Comparison of ENCODE assay signal across 9 cellular contexts in the genomic region with DNA sequence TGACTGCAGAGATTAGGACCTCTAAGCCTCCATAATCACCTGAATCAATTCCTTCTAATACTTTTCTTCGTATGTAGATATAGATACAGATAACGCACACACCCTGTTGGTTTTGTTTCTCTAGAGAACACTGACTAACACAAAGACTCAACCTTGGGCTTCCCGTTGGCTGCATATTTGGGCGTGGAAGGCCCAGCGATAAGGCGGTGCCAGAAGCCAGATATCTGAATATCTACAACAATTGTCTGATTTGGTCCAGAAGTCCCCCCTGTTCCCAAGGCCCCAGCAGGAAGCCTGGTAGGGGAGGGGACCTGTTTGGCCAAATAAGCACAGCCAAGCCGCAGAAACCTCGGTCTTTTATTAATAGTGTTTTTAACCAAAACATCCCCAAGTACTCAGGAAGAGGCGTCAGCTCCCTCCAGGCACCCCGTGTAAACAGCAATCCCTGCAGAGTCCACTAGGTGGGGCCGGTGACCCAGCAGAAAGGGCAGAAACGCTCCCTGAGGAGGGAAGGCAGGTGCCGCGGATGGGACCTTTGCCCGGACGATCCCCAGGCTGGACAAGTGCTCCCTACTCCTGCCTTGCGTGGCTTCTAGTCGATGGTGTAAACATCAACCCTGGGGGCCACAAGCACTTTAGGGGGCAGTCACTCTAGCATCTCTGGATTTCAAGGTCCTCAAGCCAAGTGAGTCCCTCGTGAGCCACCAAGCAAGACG. TPM values are rescaled to one million over a fixed set of nuclear protein-coding genes. Genes with fewer than 3 reads are reported as not detected.
DNase-seq lines count a peak whose midpoint lies in the region; TF ChIP-seq lines count a peak whose summit lies in the region.
"Had no signal": no experiment of that assay in that cellular context is flagged by ENCODE, and none has a peak within 500 bp of the region (broad histone marks: within the 10 kb centered on the region; RNA-seq: fewer than 3 reads in every experiment).

No MANE protein-coding gene starts in this region.

- no peak for TF ChIP-seq POLR2A in ovary (IDR thresholded peaks at IDR 0.05)
- TF ChIP-seq POLR2A in thyroid gland (IDR thresholded peaks at IDR 0.05): no peak

- H3K27ac ChIP-seq in SJSA1 (no peak overlapping the region), ovary (peak overlapping the region in 1 of 2 donors; percentile 47), thyroid gland (peak overlapping the region in 2 of 3 donors; percentile 37 to 49)

- peak; percentile 79 for DNase-seq in DMS53 (lab: John Stamatoyannopoulos, UW)
- DNase-seq in HT-29 (ENCODE audit: low spot score): peak; percentile 77
- DNase-seq in SJSA1 (ENCODE audit: low read depth in 1 of 2, low spot score in 2 of 2): peak; percentile 70 to 73
- DNase-seq in activated naive CD4-positive, alpha-beta T cell treated with anti-CD3 and anti-CD28 coated beads for 36 hours: peak; percentile 93
- peak; percentile 85 for DNase-seq in germinal center (ENCODE audit: low spot score)
- DNase-seq in ovary: peak; percentile 84 to 93 (median 91)
- peak; percentile 74 to 84 for DNase-seq in thyroid gland
- no peak for DNase-seq in foreskin melanocyte

- H3K27me3 ChIP-seq in SJSA1 (replicated peaks) (no peaks in the 10 kb centered on the region), ovary (no peaks in the 10 kb centered on the region), thyroid gland (no peaks in the 10 kb centered on the region)

- H3K36me3 Mint-ChIP-seq in activated naive CD4-positive, alpha-beta T cell treated with anti-CD3 and anti-CD28 coated beads for 36 hours (ENCODE audit: low read depth): no peaks in the 10 kb centered on the region

- H3K36me3 ChIP-seq in SJSA1 (no peaks in the 10 kb centered on the region), ovary (no peaks in the 10 kb centered on the region), thyroid gland (no peaks in the 10 kb centered on the region)

- TF ChIP-seq CTCF in ovary (IDR thresholded peaks at IDR 0.05) (peak; percentile 92 to 94 (median 93)), thyroid gland (IDR thresholded peaks at IDR 0.05) (peak; percentile 74 to 94 (median 94))

- H3K4me3 ChIP-seq in SJSA1 (no peak overlapping the region), ovary (no peak overlapping the region), thyroid gland (replicated peaks in 1 of 3) (no peak overlapping the region)

- TF ChIP-seq EP300 in ovary (IDR thresholded peaks at IDR 0.05): no peak

- no peak overlapping the region for H3K4me3 Mint-ChIP-seq in activated naive CD4-positive, alpha-beta T cell treated with anti-CD3 and anti-CD28 coated beads for 36 hours
- H3K4me3 Mint-ChIP-seq: dendritic cell treated with granulocyte-macrophage colony-stimulating factor and Interleukin-4, amounts not matched to agents 40 ng/mL and 50 ng/mL, for 4 days had no signal

- CTCF ChIA-PET in activated naive CD4-positive, alpha-beta T cell treated with anti-CD3 and anti-CD28 coated beads for 36 hours (lab: Charles Lee): interaction anchor here (0.6 to 7.0 kb wide), 17 partner anchors 13 to 328 kb away, joined by 3 to 97 read pairs (median 4); no protein-coding TSS in a partner anchor

- H3K9me3 ChIP-seq in SJSA1 (replicated peaks) (no peaks in the 10 kb centered on the region), ovary (no peaks in the 10 kb centered on the region), thyroid gland (no peaks in the 10 kb centered on the region)

- H3K27ac Mint-ChIP-seq in activated naive CD4-positive, alpha-beta T cell treated with anti-CD3 and anti-CD28 coated beads for 36 hours: no peak overlapping the region

- 8 to 11% (median 9%) methylated on average over 20 of the region's 20 CpGs for WGBS in ovary, 3 donors
- WGBS in thyroid gland, 2 donors: 20 to 46% methylated on average over 6 to 18 of the region's 20 CpGs

- intact Hi-C loops in activated naive CD4-positive, alpha-beta T cell treated with anti-CD3 and anti-CD28 coated beads for 36 hours (cut with micrococcal nuclease): loop anchor here (2.0 to 5.0 kb wide), 4 partner anchors 64 to 210 kb away; no protein-coding TSS in a partner anchor
- intact Hi-C loops in ovary (cut with DNase I): loop anchor here (2.0 to 5.0 kb wide), 3 partner anchors 64 to 144 kb away; no protein-coding TSS in a partner anchor
- intact Hi-C loops in thyroid gland (cut with DNase I): loop anchor here (2.0 to 10.0 kb wide), 2 partner anchors 66 to 212 kb away; no protein-coding TSS in a partner anchor

- H3K27me3 Mint-ChIP-seq in activated naive CD4-positive, alpha-beta T cell treated with anti-CD3 and anti-CD28 coated beads for 36 hours (ENCODE audit: low read depth): no peaks in the 10 kb centered on the region
- H3K27me3 Mint-ChIP-seq: dendritic cell treated with granulocyte-macrophage colony-stimulating factor and Interleukin-4, amounts not matched to agents 40 ng/mL and 50 ng/mL, for 4 days had no signal

- no peaks in the 10 kb centered on the region for H3K9me3 Mint-ChIP-seq in activated naive CD4-positive, alpha-beta T cell treated with anti-CD3 and anti-CD28 coated beads for 36 hours
- H3K9me3 Mint-ChIP-seq: dendritic cell treated with granulocyte-macrophage colony-stimulating factor and Interleukin-4, amounts not matched to agents 40 ng/mL and 50 ng/mL, for 4 days had no signal

- H3K4me1 ChIP-seq in SJSA1 (replicated peaks) (peaks cover 5% of the 10 kb centered on the region), ovary (ENCODE audit: insufficient read depth) (peaks cover 9% of the 10 kb centered on the region), thyroid gland (peaks cover 4 to 19% of the 10 kb centered on the region in 2 donors)

- peaks cover 5% of the 10 kb centered on the region for H3K4me1 Mint-ChIP-seq in activated naive CD4-positive, alpha-beta T cell treated with anti-CD3 and anti-CD28 coated beads for 36 hours (ENCODE audit: low read depth)

RNA-seq across cellular contexts. Expression of gene ABR, which starts 56.9 kb away (rescaled TPM):
- 54.9 and 85.2 TPM in 2 replicates for total RNA-seq in HT-29 (2014; rRNA removed; shearing (Covaris generic))
- total RNA-seq in SJSA1 (2014; rRNA removed; shearing (Covaris generic)): 7.3 and 16.7 TPM in 2 replicates
- 10 to 100 TPM; 32.1 to 33.4 TPM for total RNA-seq in activated naive CD4-positive, alpha-beta T cell treated with anti-CD3 and anti-CD28 coated beads for 36 hours
- 10 to 100 TPM; 25.0 to 94.6 (median 60.2) TPM for total RNA-seq in ovary
- polyA plus RNA-seq in ovary: 10 to 100 TPM; 33.3 to 66.7 TPM
- total RNA-seq in thyroid gland: 10 to 100 TPM; 23.7 to 33.7 (median 31.5) TPM
